Comparison of ENCODE assay signal across 24 cellular contexts in genomic region chr4:45324381-45325111, GRCh38.
DNase-seq lines count a peak whose midpoint lies in the region; ATAC-seq and TF ChIP-seq lines count a peak whose summit lies in the region.
"Had no signal": no experiment of that assay in that cellular context is flagged by ENCODE, and none has a peak within 500 bp of the region (broad histone marks: within the 10 kb centered on the region; RNA-seq: fewer than 3 reads in every experiment).

No MANE protein-coding gene starts in this region.

- peaks cover 0 to 5% (median 0%) of the 10 kb centered on the region in 9 donors for H3K4me1 ChIP-seq in heart right ventricle
- H3K4me1 ChIP-seq: BLaER1, HAP-1 had no signal

- no peaks in the 10 kb centered on the region for H3K36me3 ChIP-seq in heart right ventricle
- H3K36me3 ChIP-seq: BLaER1, HAP-1 had no signal

- H3K27ac ChIP-seq in heart right ventricle: no peak overlapping the region
- H3K27ac ChIP-seq: BLaER1, RWPE1, SK-N-MC had no signal

- no peaks in the 10 kb centered on the region for H3K27me3 ChIP-seq in heart right ventricle
- H3K27me3 ChIP-seq: BLaER1 had no signal

- no peak overlapping the region for H3K4me3 ChIP-seq in heart right ventricle
- H3K4me3 ChIP-seq: BLaER1, HAP-1, K562, SK-N-MC had no signal

- 43 to 46% methylated on average over 4 of the region's 4 CpGs for WGBS in heart right ventricle, 2 donors

- no peak for TF ChIP-seq CTCF in heart right ventricle (IDR thresholded peaks at IDR 0.05)

- ATAC-seq in Right ventricle myocardium inferior (peak; percentile 87), heart right ventricle (peak in 7 of 8 donors; percentile 40 to 96 (median 78))
- no peak for ATAC-seq in activated CD4-positive, CD25-positive, alpha-beta regulatory T cell treated with anti-CD3 and anti-CD28 coated beads, Interleukin-2, amount 50 U/mL, for 24 hours
- ATAC-seq: K562, Panc1 had no signal

- peaks cover 0 to 4% (median 0%) of the 10 kb centered on the region in 11 donors for H3K9me3 ChIP-seq in heart right ventricle
- H3K9me3 ChIP-seq: BLaER1, HAP-1 had no signal

- DNase-seq in Right ventricle myocardium inferior (ENCODE audit: missing footprints) (no peak), cardiac septum (ENCODE audit: low spot score) (no peak), heart right ventricle (no peak), inferior parietal cortex (ENCODE audit: extremely low spot score) (peak; percentile 63), T-helper 9 cell (no peak), COR-L47 (lab: John Stamatoyannopoulos, UW) (no peak)
- DNase-seq: CD4-positive, CD25-positive, alpha-beta regulatory T cell; GOT3; HFFc6; Kasumi-1; NCI-H1092 treated with DMSO at 0.1 percent for 48 hours; NCI-H146; NCI-H1930; NCI-H2107; NCI-H526; NCI-H82; SIG-M5 had no signal

- intact Hi-C loops in Right ventricle myocardium inferior (cut with DNase I): no loop called here
- intact Hi-C loops in cardiac septum (cut with DNase I): loop anchor here (10.0 kb wide), 1 partner anchor 400 kb away; no protein-coding TSS in a partner anchor
- intact Hi-C loops in heart right ventricle (cut with DNase I): loop anchor here in 2 of 10 donors (5.0 to 10.0 kb wide), 2 partner anchors 292 to 400 kb away; no protein-coding TSS in a partner anchor

Comparison
In these comparisons a context has a peak if more than half of its experiments do, and no peak if none do; other contexts are left out.
1. ATAC-seq: peak in Right ventricle myocardium inferior (single experiment) and heart right ventricle (7 of 8); none in activated CD4-positive, CD25-positive, alpha-beta regulatory T cell treated with anti-CD3 and anti-CD28 coated beads, Interleukin-2, amount 50 U/mL, for 24 hours (0 of 2).